ENCODE assay signal across 1 cellular context in the genomic region with DNA sequence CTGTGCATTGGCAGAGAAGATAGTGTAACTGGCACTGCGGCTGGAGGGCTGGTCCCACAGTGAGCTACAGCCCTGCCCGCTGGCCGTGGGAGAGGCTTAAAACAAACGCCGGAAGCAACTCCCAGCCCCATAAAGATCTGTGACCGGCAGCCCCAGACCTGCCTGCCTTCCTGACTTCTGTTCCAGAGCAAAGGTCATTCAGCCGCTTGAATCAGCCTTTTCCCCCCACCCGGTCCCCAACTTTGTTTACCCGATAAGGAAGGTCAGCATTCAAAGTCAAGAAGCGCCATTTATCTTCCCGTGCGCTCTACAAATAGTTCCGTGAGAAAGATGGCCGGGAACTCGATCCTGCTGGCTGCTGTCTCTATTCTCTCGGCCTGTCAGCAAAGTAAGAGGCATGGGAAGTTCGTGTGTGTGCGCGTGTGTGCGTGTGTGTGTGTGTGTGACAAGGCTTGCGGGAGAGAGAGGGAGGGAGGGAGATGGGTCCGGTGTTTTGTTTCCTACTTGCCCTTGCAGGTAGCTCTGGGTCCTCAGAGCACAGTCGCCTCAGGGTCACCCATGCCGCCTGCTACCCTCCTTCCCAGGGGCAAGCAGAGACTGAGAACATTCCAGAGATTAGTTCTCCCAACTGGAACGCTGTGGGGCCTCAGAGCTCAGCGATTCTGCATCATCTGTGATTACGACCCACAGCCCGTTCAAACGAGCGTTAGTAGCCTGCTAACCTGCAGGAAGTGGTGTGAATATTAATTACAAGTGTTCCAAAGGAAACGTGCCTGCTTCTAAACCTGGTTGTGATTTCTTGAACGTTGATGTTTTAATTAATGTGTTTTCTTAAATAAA.
TF ChIP-seq lines count a peak whose summit lies in the region.

Gene MGST2, plus strand, starts transcription at position 130 of the 840 bp plus-strand sequence. Its CDS starts 201 bp downstream, at position 331.

TF ChIP-seq in GM12878, 131 proteins besides CTCF, POLR2A, EP300 and RAD21 (continued from another document):
- TF ChIP-seq, protein P1, sequence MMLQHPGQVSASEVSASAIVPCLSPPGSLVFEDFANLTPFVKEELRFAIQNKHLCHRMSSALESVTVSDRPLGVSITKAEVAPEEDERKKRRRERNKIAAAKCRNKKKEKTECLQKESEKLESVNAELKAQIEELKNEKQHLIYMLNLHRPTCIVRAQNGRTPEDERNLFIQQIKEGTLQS (IDR thresholded peaks at IDR 0.05; ENCODE audit: borderline replicate concordance, extremely low read depth, low read depth, low read length), result no peak
- TF ChIP-seq GABPA (IDR thresholded peaks at IDR 0.05; ENCODE audit: low read depth) (0 out of 2 replicates have a peak, but pooled peaks have one; percentile 26), ZNF207 (IDR thresholded peaks at IDR 0.05; ENCODE audit: borderline replicate concordance) (no peak), IRF4 (IDR thresholded peaks at IDR 0.05; ENCODE audit: low read depth, low read length) (no peak), IKZF2 (IDR thresholded peaks at IDR 0.05) (peak; percentile 54; a peak in 3 of 4 replicates), IKZF1 (conservative IDR thresholded peaks at IDR 0.05) (peak; percentile 38; the same call in 1 of the 2 replicates), ATF2 (IDR thresholded peaks at IDR 0.05; ENCODE audit: low read length) (peak; percentile 5; the same call in 1 of the 2 replicates)
